ENCODE assay signal across 10 cellular contexts in the genomic region with DNA sequence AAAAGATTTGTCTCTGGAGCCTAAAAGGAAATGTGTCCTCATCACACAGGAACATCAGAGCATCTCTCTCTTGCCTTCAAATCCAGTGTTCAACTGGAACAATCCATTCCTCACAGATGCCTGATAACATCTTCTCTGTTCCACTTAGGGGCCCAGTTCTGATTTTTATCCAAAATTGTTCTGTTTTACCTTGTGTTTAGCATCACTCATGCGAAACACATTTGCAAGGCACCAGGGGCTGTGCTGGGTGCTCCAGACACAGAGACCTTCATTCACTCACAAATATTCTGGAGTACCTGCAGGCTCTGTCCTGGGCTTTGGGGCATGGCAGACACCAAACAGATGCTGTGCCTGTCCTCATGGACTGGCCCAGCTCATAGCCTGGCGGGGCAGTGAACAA. TPM values are rescaled to one million over a fixed set of nuclear protein-coding genes. Genes with fewer than 3 reads are reported as not detected.
"Had no signal": no experiment of that assay in that cellular context is flagged by ENCODE, and none has a peak within 500 bp of the region (broad histone marks: within the 10 kb centered on the region; RNA-seq: fewer than 3 reads in every experiment).

No MANE protein-coding gene starts in this region.

- H3K4me1 ChIP-seq: HAP-1 had no signal

- H3K27ac ChIP-seq: GM23248, HL-60 had no signal

- H3K36me3 ChIP-seq: HAP-1 had no signal

- H3K4me3 ChIP-seq: GM23248, HAP-1, K562 had no signal

- H2AFZ ChIP-seq: GM23248 had no signal

- DNase-seq: GM23248, GOT3, H7, HFFc6, KG1 had no signal

- H3K9ac ChIP-seq: GM23248 had no signal

- ATAC-seq: HCT116, HepG2, K562 had no signal

- H3K9me3 ChIP-seq: HAP-1 had no signal

RNA-seq across cellular contexts. Expression of gene GABBR2, which starts 13.8 kb away (rescaled TPM):
- polyA plus RNA-seq: HepG2 had no signal
